ENCODE assay signal across 1 cellular context in the genomic region with DNA sequence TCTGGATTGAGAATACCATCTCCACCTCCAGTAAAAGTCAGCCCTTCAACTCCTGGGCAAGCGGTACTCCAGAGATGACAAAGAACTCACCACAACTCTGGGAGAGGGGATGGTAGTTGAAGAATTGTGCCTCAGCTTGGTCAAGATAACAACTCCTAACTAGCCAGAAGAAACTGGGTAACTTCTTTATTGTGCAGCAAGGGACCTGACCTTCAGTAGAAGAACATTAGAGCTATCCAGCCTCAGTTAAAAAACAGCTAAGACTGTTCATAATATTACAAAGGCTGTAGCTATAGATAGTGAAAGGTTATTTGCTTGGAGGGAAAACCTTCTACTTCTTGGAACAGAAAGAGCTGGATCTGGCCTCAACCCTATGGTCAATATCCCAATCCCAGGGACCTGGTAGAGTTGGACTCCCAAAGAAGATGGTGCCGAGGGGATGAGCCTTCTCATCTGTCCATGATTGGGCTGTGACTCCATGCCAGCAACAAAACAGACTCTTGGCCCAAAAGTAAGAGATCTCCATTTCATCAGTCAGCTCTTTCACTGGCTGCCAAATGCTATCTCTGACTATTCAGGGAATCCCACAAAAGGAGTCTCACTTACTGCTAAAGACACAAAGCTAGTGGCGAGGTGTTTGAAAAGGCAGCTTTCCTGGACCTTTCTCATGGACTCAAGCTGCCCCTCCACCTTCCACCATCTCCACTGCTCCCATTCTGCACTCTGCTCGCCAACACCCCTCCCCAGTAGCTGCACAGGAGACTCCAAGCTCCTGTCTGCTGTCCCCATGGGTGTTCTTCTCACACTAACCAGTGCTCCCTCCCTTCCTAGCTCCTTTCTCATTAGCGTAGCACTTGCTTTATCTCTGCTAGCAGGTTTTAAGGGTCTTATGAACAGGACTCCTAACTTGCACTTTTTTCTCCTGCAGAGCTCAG.
A peak's percentile ranks its signal among the peaks of the same experiment; 100 is the strongest.
TF ChIP-seq lines count a peak whose summit lies in the region.

No MANE protein-coding gene starts in this region.

TF ChIP-seq in K562, 482 proteins besides CTCF, POLR2A, EP300 and RAD21 (continued from another document and continues in another):
- TF ChIP-seq IRF9 (tag; IDR thresholded peaks at IDR 0.05) = no peak
- TF ChIP-seq SREBF2 (CRISPR knock-in tag; IDR thresholded peaks at IDR 0.05) = no peak
- TF ChIP-seq ZNF316 (IDR thresholded peaks at IDR 0.05) = peak; percentile 79
- no peak for TF ChIP-seq MED1 (CRISPR knock-in tag; IDR thresholded peaks at IDR 0.05; ENCODE audit: borderline replicate concordance)
- TF ChIP-seq, protein P1, sequence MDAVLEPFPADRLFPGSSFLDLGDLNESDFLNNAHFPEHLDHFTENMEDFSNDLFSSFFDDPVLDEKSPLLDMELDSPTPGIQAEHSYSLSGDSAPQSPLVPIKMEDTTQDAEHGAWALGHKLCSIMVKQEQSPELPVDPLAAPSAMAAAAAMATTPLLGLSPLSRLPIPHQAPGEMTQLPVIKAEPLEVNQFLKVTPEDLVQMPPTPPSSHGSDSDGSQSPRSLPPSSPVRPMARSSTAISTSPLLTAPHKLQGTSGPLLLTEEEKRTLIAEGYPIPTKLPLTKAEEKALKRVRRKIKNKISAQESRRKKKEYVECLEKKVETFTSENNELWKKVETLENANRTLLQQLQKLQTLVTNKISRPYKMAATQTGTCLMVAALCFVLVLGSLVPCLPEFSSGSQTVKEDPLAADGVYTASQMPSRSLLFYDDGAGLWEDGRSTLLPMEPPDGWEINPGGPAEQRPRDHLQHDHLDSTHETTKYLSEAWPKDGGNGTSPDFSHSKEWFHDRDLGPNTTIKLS (IDR thresholded peaks at IDR 0.05; ENCODE audit: borderline replicate concordance, low read depth) = no peak
- TF ChIP-seq NFRKB (IDR thresholded peaks at IDR 0.05; ENCODE audit: low read depth) = no peak
- TF ChIP-seq ETS1 (conservative IDR thresholded peaks at IDR 0.05; ENCODE audit: control insufficient read depth, low read depth, low read length) = no peak; the same call in 1 of the 2 replicates
- TF ChIP-seq RHOXF2B (CRISPR knock-in tag; conservative IDR thresholded peaks at IDR 0.05) = 0 out of 2 replicates have a peak, but pooled peaks have one; percentile 61
- TF ChIP-seq MLLT1 (IDR thresholded peaks at IDR 0.05) = no peak
- peak; percentile 48 for TF ChIP-seq MEF2A (IDR thresholded peaks at IDR 0.05; ENCODE audit: control insufficient read depth, low read depth, low read length)
- no peak for TF ChIP-seq ARID2 (IDR thresholded peaks at IDR 0.05)
- TF ChIP-seq SMAD4 (CRISPR knock-in tag; conservative IDR thresholded peaks at IDR 0.05) = no peak
- peak; percentile 71; the same call in 1 of the 2 replicates for TF ChIP-seq MBD2 (IDR thresholded peaks at IDR 0.05; ENCODE audit: borderline replicate concordance, low read depth)
- TF ChIP-seq SMARCC2 (IDR thresholded peaks at IDR 0.05; ENCODE audit: low read depth) = no peak
- no peak for TF ChIP-seq PBX2 (CRISPR knock-in tag; IDR thresholded peaks at IDR 0.05; ENCODE audit: low read depth)
- TF ChIP-seq PBX2 (tag; conservative IDR thresholded peaks at IDR 0.05; ENCODE audit: low read depth) = no peak
- no peak for TF ChIP-seq CBFA2T2 (conservative IDR thresholded peaks at IDR 0.05)
- TF ChIP-seq CHD2 (IDR thresholded peaks at IDR 0.05; ENCODE audit: low read depth, low read length) = peak; percentile 16; the same call in 1 of the 2 replicates
- no peak for TF ChIP-seq TCFL5 (CRISPR knock-in tag; conservative IDR thresholded peaks at IDR 0.05)
- TF ChIP-seq CHD1 (IDR thresholded peaks at IDR 0.05; ENCODE audit: low read length) = no peak
- TF ChIP-seq SRSF7 (optimal IDR thresholded peaks at IDR 0.05; ENCODE audit: low read depth, low read length) = no peak
- TF ChIP-seq ETV1 (tag; conservative IDR thresholded peaks at IDR 0.05; ENCODE audit: low read depth) = no peak
- no peak for TF ChIP-seq ZNF124 (CRISPR knock-in tag; IDR thresholded peaks at IDR 0.05)
- TF ChIP-seq, protein P2, sequence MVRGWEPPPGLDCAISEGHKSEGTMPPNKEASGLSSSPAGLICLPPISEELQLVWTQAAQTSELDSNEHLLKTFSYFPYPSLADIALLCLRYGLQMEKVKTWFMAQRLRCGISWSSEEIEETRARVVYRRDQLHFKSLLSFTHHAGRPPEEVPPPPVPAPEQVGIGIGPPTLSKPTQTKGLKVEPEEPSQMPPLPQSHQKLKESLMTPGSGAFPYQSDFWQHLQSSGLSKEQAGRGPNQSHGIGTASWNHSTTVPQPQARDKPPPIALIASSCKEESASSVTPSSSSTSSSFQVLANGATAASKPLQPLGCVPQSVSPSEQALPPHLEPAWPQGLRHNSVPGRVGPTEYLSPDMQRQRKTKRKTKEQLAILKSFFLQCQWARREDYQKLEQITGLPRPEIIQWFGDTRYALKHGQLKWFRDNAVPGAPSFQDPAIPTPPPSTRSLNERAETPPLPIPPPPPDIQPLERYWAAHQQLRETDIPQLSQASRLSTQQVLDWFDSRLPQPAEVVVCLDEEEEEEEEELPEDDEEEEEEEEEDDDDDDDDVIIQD (CRISPR knock-in tag; IDR thresholded peaks at IDR 0.05) = no peak
- no peak for TF ChIP-seq TCF3 (CRISPR knock-in tag; IDR thresholded peaks at IDR 0.05)
- TF ChIP-seq KDM1A (IDR thresholded peaks at IDR 0.05) = no peak
- no peak for TF ChIP-seq MAFF (IDR thresholded peaks at IDR 0.05; ENCODE audit: low read length)
- TF ChIP-seq ZBTB12 (CRISPR knock-in tag; IDR thresholded peaks at IDR 0.05) = no peak
- TF ChIP-seq JUN (IDR thresholded peaks at IDR 0.05; ENCODE audit: borderline replicate concordance, low read depth, low read length) = no peak
- TF ChIP-seq JUN (CRISPR knock-in tag; IDR thresholded peaks at IDR 0.05; ENCODE audit: borderline replicate concordance) = no peak
- no peak for TF ChIP-seq HSF4 (CRISPR knock-in tag; IDR thresholded peaks at IDR 0.05; ENCODE audit: borderline replicate concordance)
- TF ChIP-seq ZNF830 (CRISPR knock-in tag; IDR thresholded peaks at IDR 0.05) = no peak; the same call in 1 of the 2 replicates
- TF ChIP-seq SMAD2 (IDR thresholded peaks at IDR 0.05; ENCODE audit: low read depth, low read length) = no peak
- TF ChIP-seq, protein P3, sequence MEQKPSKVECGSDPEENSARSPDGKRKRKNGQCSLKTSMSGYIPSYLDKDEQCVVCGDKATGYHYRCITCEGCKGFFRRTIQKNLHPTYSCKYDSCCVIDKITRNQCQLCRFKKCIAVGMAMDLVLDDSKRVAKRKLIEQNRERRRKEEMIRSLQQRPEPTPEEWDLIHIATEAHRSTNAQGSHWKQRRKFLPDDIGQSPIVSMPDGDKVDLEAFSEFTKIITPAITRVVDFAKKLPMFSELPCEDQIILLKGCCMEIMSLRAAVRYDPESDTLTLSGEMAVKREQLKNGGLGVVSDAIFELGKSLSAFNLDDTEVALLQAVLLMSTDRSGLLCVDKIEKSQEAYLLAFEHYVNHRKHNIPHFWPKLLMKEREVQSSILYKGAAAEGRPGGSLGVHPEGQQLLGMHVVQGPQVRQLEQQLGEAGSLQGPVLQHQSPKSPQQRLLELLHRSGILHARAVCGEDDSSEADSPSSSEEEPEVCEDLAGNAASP (IDR thresholded peaks at IDR 0.05) = no peak
- no peak for TF ChIP-seq SMARCE1 (IDR thresholded peaks at IDR 0.05)
- peak; percentile 43 to 70; a peak in 2 of 4 replicates for TF ChIP-seq SIN3A (IDR thresholded peaks at IDR 0.05; ENCODE audit: borderline replicate concordance in 2 of 2, control insufficient read depth in 1 of 2, low read depth in 2 of 2, low read length in 2 of 2)
- TF ChIP-seq, protein P4, sequence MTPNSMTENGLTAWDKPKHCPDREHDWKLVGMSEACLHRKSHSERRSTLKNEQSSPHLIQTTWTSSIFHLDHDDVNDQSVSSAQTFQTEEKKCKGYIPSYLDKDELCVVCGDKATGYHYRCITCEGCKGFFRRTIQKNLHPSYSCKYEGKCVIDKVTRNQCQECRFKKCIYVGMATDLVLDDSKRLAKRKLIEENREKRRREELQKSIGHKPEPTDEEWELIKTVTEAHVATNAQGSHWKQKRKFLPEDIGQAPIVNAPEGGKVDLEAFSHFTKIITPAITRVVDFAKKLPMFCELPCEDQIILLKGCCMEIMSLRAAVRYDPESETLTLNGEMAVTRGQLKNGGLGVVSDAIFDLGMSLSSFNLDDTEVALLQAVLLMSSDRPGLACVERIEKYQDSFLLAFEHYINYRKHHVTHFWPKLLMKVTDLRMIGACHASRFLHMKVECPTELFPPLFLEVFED (CRISPR knock-in tag; conservative IDR thresholded peaks at IDR 0.05) = peak; percentile 100
- TF ChIP-seq ZNF707 (CRISPR knock-in tag; conservative IDR thresholded peaks at IDR 0.05) = no peak
- no peak for TF ChIP-seq PRDM10 (IDR thresholded peaks at IDR 0.05; ENCODE audit: partially characterized antibody)
